ENCODE assay signal across 25 cellular contexts in the genomic region with DNA sequence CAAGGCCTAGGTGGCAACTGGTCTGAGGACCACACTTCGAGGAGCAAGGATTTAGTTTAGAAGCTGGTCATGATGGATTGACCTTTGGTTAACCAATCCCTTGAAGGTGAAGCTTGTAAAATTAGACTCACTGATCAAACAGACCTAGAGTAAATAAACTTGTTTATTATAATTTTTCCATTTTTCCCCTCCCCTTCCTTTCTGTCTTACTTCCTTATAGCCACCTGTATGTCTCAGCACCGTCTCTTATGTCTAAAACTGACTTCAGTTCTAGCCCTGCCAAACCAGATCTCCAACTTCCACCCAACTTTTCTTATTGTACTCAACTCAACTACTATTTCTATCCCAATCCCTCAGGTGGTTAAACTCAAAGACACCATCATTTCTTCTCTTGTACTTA.
"Had no signal": no experiment of that assay in that cellular context is flagged by ENCODE, and none has a peak within 500 bp of the region (broad histone marks: within the 10 kb centered on the region; RNA-seq: fewer than 3 reads in every experiment).

No MANE protein-coding gene starts in this region.

- H3K4me1 Mint-ChIP-seq: activated CD4-positive, alpha-beta T cell treated with anti-CD3 and anti-CD28 coated beads for 36 hours; activated naive CD8-positive, alpha-beta T cell treated with anti-CD3 and anti-CD28 coated beads, Interleukin-2, amount 10 ng/mL, durations not matched to agents 7 days and 5 days; central memory CD8-positive, alpha-beta T cell had no signal

- H3K4me3 Mint-ChIP-seq: activated CD4-positive, alpha-beta T cell treated with anti-CD3 and anti-CD28 coated beads for 36 hours; activated naive CD8-positive, alpha-beta T cell treated with anti-CD3 and anti-CD28 coated beads, Interleukin-2, amount 10 ng/mL, durations not matched to agents 7 days and 5 days; activated T-cell treated with anti-CD3 and anti-CD28 coated beads, Interleukin-2, amount 50 U/mL, for 4 hours; central memory CD8-positive, alpha-beta T cell; stimulated activated memory B cell treated with anti-CD40 and anti-IgM and Interleukin-4, amounts not matched to agents 10 μg/mL and 1 μg/mL and 100 μg/mL, for 72 hours; WTC11 had no signal

- DNase-seq: activated CD4-positive, alpha-beta T cell treated with anti-CD3 and anti-CD28 coated beads for 36 hours; activated CD4-positive, alpha-beta T cell treated with anti-CD3 and anti-CD28 coated beads, Interleukin-2, amount 50 U/mL, for 48 hours; activated CD8-positive, alpha-beta memory T cell treated with anti-CD3 and anti-CD28 coated beads, Interleukin-2, amount 50 U/mL, for 48 hours; activated naive CD4-positive, alpha-beta T cell treated with Interleukin-2 at 50 U/mL for 16 hours; activated naive CD8-positive, alpha-beta T cell treated with anti-CD3 and anti-CD28 coated beads, Interleukin-2, amount 10 ng/mL, durations not matched to agents 7 days and 5 days; activated T-cell treated with anti-CD3 and anti-CD28 coated beads, Interleukin-2, amount 50 U/mL, for 4 hours; amniotic stem cell; effector memory CD4-positive, alpha-beta T cell; foreskin melanocyte; glutamatergic neuron; hippocampal formation; midbrain; retina; sigmoid colon; stimulated activated CD4-positive, alpha-beta T cell treated with anti-CD3 and anti-CD28 coated beads, Interleukin-15, amount 100 ng/mL, for 24 hours; T-helper 1 cell; testis; upper lobe of left lung had no signal

- H3K36me3 ChIP-seq: breast epithelium, sigmoid colon, upper lobe of left lung had no signal

- ATAC-seq: activated CD4-positive, alpha-beta T cell treated with anti-CD3 and anti-CD28 coated beads for 36 hours; activated T-cell treated with anti-CD3 and anti-CD28 coated beads, Interleukin-2, amount 50 U/mL, for 4 hours; stimulated activated memory B cell treated with anti-CD40 and anti-IgM and Interleukin-4, amounts not matched to agents 10 μg/mL and 1 μg/mL and 100 μg/mL, for 72 hours; WTC11 had no signal

- H3K9me3 ChIP-seq: breast epithelium, sigmoid colon, testis, upper lobe of left lung had no signal

- H3K27ac ChIP-seq: sigmoid colon, testis, upper lobe of left lung had no signal

- H3K36me3 Mint-ChIP-seq: activated naive CD8-positive, alpha-beta T cell treated with anti-CD3 and anti-CD28 coated beads, Interleukin-2, amount 10 ng/mL, durations not matched to agents 7 days and 5 days; stimulated activated memory B cell treated with anti-CD40 and anti-IgM and Interleukin-4, amounts not matched to agents 10 μg/mL and 1 μg/mL and 100 μg/mL, for 72 hours; WTC11 had no signal

- H3K27me3 ChIP-seq: breast epithelium, sigmoid colon, testis, upper lobe of left lung had no signal

- H3K9me3 Mint-ChIP-seq: activated naive CD8-positive, alpha-beta T cell treated with anti-CD3 and anti-CD28 coated beads, Interleukin-2, amount 10 ng/mL, durations not matched to agents 7 days and 5 days; activated T-cell treated with anti-CD3 and anti-CD28 coated beads, Interleukin-2, amount 50 U/mL, for 4 hours; activated T-helper 2 cell treated with anti-CD3 and anti-CD28 coated beads, Interferon-gamma antibody, Interleukin-2, Interleukin-4, amounts not matched to agents 10 μg/mL and 5 μg/mL and 100 μg/mL, durations not matched to agents 14 hours and 24 hours and 36 hours; central memory CD8-positive, alpha-beta T cell; stimulated activated memory B cell treated with anti-CD40 and anti-IgM and Interleukin-4, amounts not matched to agents 10 μg/mL and 1 μg/mL and 100 μg/mL, for 72 hours; WTC11 had no signal

- H3K27ac Mint-ChIP-seq: activated CD4-positive, alpha-beta T cell treated with anti-CD3 and anti-CD28 coated beads for 36 hours; activated naive CD8-positive, alpha-beta T cell treated with anti-CD3 and anti-CD28 coated beads, Interleukin-2, amount 10 ng/mL, durations not matched to agents 7 days and 5 days; activated T-helper 2 cell treated with anti-CD3 and anti-CD28 coated beads, Interferon-gamma antibody, Interleukin-2, Interleukin-4, amounts not matched to agents 10 μg/mL and 5 μg/mL and 100 μg/mL, durations not matched to agents 14 hours and 24 hours and 36 hours; progenitor cell of endocrine pancreas; stimulated activated memory B cell treated with anti-CD40 and anti-IgM and Interleukin-4, amounts not matched to agents 10 μg/mL and 1 μg/mL and 100 μg/mL, for 72 hours; WTC11 had no signal

- H3K27me3 Mint-ChIP-seq: activated CD4-positive, alpha-beta T cell treated with anti-CD3 and anti-CD28 coated beads for 36 hours; progenitor cell of endocrine pancreas had no signal

- H3K4me3 ChIP-seq: breast epithelium, sigmoid colon, smooth muscle cell, testis, upper lobe of left lung had no signal
